1 cellular context compared by ENCODE assay signal in the genomic region with DNA sequence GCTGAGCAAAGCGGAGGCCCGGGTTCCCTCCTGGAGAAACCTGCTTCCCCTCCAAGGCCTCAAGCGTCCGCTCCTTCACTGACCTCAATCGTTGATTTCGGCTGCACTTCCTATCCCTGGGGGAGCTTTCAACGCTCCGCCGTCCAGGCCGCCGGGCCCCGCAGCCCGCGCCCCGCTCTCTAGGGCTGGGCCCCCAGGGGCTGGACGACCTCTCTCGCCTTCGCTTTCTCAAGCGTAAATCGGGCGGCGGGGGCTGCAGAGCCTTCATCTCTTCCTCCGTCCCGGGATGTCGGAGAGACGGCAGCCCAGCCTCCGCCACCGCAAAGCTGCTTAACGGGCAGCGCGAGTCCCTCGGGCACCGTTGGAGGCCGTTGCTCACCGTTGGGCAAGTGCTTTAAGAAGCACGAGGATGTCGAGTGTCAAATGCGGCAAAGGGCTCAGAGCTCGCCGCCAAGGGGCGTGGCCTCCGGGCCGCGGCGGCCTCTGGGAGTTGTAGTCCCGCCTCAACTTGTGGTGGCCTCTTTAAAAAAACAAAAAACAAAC.
TF ChIP-seq lines count a peak whose summit lies in the region.

No MANE protein-coding gene starts in this region.

TF ChIP-seq in K562, 482 proteins besides CTCF, POLR2A, EP300 and RAD21 (continued from another document):
- no peak for TF ChIP-seq ZNF407 (IDR thresholded peaks at IDR 0.05; ENCODE audit: low read depth)
- no peak for TF ChIP-seq TOE1 (IDR thresholded peaks at IDR 0.05; ENCODE audit: borderline replicate concordance)
- TF ChIP-seq TOE1 (CRISPR knock-in tag; IDR thresholded peaks at IDR 0.05; ENCODE audit: borderline replicate concordance, low read depth): no peak
- no peak for TF ChIP-seq CREBBP (IDR thresholded peaks at IDR 0.05; ENCODE audit: low read depth, low read length)
- TF ChIP-seq ZNF121 (CRISPR knock-in tag; conservative IDR thresholded peaks at IDR 0.05): no peak
- TF ChIP-seq SIN3A (IDR thresholded peaks at IDR 0.05; ENCODE audit: borderline replicate concordance in 2 of 2, control insufficient read depth in 1 of 2, low read depth in 2 of 2, low read length in 2 of 2): no peak; a peak in 1 of 4 replicates
- TF ChIP-seq GABPB1 (CRISPR knock-in tag; IDR thresholded peaks at IDR 0.05): peak; percentile 52; the same call in 1 of the 2 replicates
- TF ChIP-seq, protein P1, sequence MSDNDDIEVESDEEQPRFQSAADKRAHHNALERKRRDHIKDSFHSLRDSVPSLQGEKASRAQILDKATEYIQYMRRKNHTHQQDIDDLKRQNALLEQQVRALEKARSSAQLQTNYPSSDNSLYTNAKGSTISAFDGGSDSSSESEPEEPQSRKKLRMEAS (CRISPR knock-in tag; IDR thresholded peaks at IDR 0.05): peak; percentile 93
- no peak for TF ChIP-seq FOXA3 (CRISPR knock-in tag; conservative IDR thresholded peaks at IDR 0.05 in 1 of 2, IDR thresholded peaks at IDR 0.05 in 1 of 2)
- TF ChIP-seq POLR2G (IDR thresholded peaks at IDR 0.05; ENCODE audit: low read depth, low read length): peak; percentile 90
- TF ChIP-seq TARDBP (IDR thresholded peaks at IDR 0.05): no peak
- no peak for TF ChIP-seq SPI1 (IDR thresholded peaks at IDR 0.05; ENCODE audit: borderline replicate concordance, low read depth, low read length)
- no peak for TF ChIP-seq PHB2 (IDR thresholded peaks at IDR 0.05; ENCODE audit: low read depth)
- TF ChIP-seq ZNF699 (CRISPR knock-in tag; IDR thresholded peaks at IDR 0.05; ENCODE audit: insufficient replicate concordance): no peak
- no peak for TF ChIP-seq FOXK1 (CRISPR knock-in tag; IDR thresholded peaks at IDR 0.05; ENCODE audit: borderline replicate concordance)
- no peak for TF ChIP-seq COPS2 (conservative IDR thresholded peaks at IDR 0.05)
- TF ChIP-seq SMAD3 (CRISPR knock-in tag; conservative IDR thresholded peaks at IDR 0.05): no peak
